27 cellular contexts compared by ENCODE assay signal in the genomic region with DNA sequence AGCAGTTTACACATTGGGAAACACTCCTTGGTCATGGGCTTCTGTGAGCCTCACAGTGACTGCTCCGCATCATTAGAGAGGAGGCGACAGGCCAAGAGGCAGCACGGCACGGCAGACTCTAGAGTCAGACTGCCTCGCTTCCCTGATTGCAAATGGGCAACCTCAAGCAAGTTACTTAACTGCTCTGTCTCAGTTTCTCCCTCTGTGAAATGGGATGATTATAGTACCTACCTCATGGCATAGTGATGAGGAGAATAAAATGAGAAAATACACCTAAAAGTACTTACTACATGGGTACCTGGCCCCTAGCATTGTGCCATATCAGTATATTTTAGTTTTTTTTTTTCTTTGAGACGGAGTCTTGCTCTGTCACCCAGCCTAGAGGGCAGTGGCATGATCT.
"Had no signal": no experiment of that assay in that cellular context is flagged by ENCODE, and none has a peak within 500 bp of the region (broad histone marks: within the 10 kb centered on the region; RNA-seq: fewer than 3 reads in every experiment).

No MANE protein-coding gene starts in this region.

- H3K27ac ChIP-seq: neural progenitor cell, ovary, parathyroid adenoma, psoas muscle, suprapubic skin, testis, tibial artery, upper lobe of right lung, uterus had no signal

- H3K4me3 ChIP-seq: neural progenitor cell, ovary, psoas muscle, skin epidermis, smooth muscle cell, spleen, suprapubic skin, testis, tibial artery, transverse colon, upper lobe of right lung, uterus had no signal

- DNase-seq: natural killer cell; occipital lobe; psoas muscle; right cardiac atrium; spleen; stimulated activated CD4-positive, alpha-beta T cell treated with anti-CD3 and anti-CD28 coated beads, Interleukin-12 subunit alpha, Interleukin-12 subunit beta, amount 100 ng/mL, for 4 hours; stimulated activated CD4-positive, alpha-beta T cell treated with anti-CD3 and anti-CD28 coated beads, Interleukin-1b, Interleukin-23, amount 100 ng/mL, for 48 hours; stimulated activated CD4-positive, alpha-beta T cell treated with anti-CD3 and anti-CD28 coated beads, Interleukin-4, amount 100 ng/mL, for 1 hour; stimulated activated CD4-positive, alpha-beta T cell treated with anti-CD3 and anti-CD28 coated beads, Interleukin-4, amount 100 ng/mL, for 4 hours; stimulated activated CD8-positive, alpha-beta memory T cell treated with anti-CD3 and anti-CD28 coated beads, Interleukin-4, amount 100 ng/mL, for 48 hours; stimulated activated naive CD4-positive, alpha-beta T cell; stimulated activated naive CD8-positive, alpha-beta T cell treated with anti-CD3 and anti-CD28 coated beads, Interleukin-15, amount 100 ng/mL, for 72 hours; stimulated activated naive CD8-positive, alpha-beta T cell treated with anti-CD3 and anti-CD28 coated beads, Interleukin-15, Interleukin-2, amounts not matched to agents 100 U/mL and 50 U/mL, for 24 hours; substantia nigra; testis; tibial artery; transverse colon; upper lobe of right lung; uterus had no signal

- H3K4me1 ChIP-seq: parathyroid adenoma, uterus had no signal

- ATAC-seq: natural killer cell; psoas muscle; right cardiac atrium; sciatic nerve; stimulated activated memory B cell treated with anti-CD40 and anti-IgM and Interleukin-4, amounts not matched to agents 10 μg/mL and 1 μg/mL and 100 μg/mL, for 72 hours; stimulated activated naive CD8-positive, alpha-beta T cell treated with anti-CD3 and anti-CD28 coated beads, Interleukin-15, amount 100 ng/mL, for 72 hours; stimulated activated naive CD8-positive, alpha-beta T cell treated with anti-CD3 and anti-CD28 coated beads, Interleukin-15, Interleukin-2, amounts not matched to agents 100 U/mL and 50 U/mL, for 24 hours; upper lobe of right lung had no signal

- H3K36me3 ChIP-seq: neural progenitor cell, ovary, uterus had no signal

- H3K4me2 ChIP-seq: neural progenitor cell, smooth muscle cell had no signal

- H3K9me3 ChIP-seq: ovary, psoas muscle, spleen, suprapubic skin, testis, tibial artery, transverse colon, upper lobe of right lung, uterus had no signal

- H3K27me3 ChIP-seq: ovary, spleen, suprapubic skin, testis, tibial artery, transverse colon, upper lobe of right lung, uterus had no signal

- H3K79me2 ChIP-seq: parathyroid adenoma had no signal

- H2AFZ ChIP-seq: neural progenitor cell, parathyroid adenoma had no signal

- H3K9ac ChIP-seq: neural progenitor cell, parathyroid adenoma had no signal
